ENCODE assay signal across 9 cellular contexts in the genomic region with DNA sequence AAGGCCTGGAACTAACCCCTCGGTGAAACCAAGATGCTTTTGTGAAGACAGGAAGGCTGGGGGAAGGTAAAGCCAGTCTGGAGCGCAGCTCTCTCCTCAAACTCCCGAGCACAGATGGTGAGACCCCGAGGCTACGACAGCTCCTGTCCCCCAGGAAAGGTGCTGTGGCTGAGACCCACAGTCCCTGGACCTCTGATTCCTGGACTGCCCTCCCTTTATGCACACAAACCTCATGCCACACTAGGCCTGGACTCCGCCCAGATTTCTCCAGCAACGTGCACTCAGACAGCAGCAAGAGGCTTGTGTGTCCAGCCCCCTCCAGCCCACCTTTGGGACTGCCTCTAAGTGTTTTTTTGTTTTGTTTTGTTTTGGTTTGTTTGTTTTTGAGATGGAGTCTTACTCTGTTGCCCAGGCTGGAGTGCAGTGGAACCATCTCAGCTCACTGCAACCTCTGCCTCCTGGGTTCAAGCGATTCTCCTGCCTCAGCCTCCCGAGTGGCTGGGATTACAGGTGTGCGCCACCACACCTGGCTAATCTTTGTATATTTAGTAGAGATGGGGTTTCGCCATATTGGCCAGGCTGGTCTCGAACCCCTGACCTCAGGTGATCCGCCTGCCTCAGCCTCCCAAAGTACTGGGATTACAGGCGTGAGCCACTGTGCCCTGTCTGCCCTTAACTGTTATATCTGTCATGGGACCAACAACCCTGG. TPM values are rescaled to one million over a fixed set of nuclear protein-coding genes. Genes with fewer than 3 reads are reported as not detected.
"Had no signal": no experiment of that assay in that cellular context is flagged by ENCODE, and none has a peak within 500 bp of the region (broad histone marks: within the 10 kb centered on the region; RNA-seq: fewer than 3 reads in every experiment).

No MANE protein-coding gene starts in this region.

RNA-seq across cellular contexts. Expression of a gene that starts 5.6 kb away (rescaled TPM):
- total RNA-seq: HT1080, LHCN-M2, NCI-H460, PC-9, Peyer's patch, Right ventricle myocardium inferior, RPMI7951, SJCRH30 had no signal
- polyA plus RNA-seq: IgD-negative memory B cell had no signal

RNA-seq across cellular contexts. Expression of a gene that starts 17.8 kb away (rescaled TPM):
- total RNA-seq: LHCN-M2, RPMI7951, SJCRH30 had no signal

RNA-seq across cellular contexts. Expression of a gene that starts 26.5 kb away (rescaled TPM):
- total RNA-seq: SJCRH30 had no signal
- polyA plus RNA-seq: IgD-negative memory B cell had no signal

RNA-seq across cellular contexts. Expression of a gene that starts 40.1 kb away (rescaled TPM):
- total RNA-seq: HT1080, LHCN-M2, NCI-H460, PC-9, Peyer's patch, Right ventricle myocardium inferior, RPMI7951, SJCRH30 had no signal
